11 cellular contexts compared by ENCODE assay signal in genomic region chr5:53069626-53070025, GRCh38. TPM values are rescaled to one million over a fixed set of nuclear protein-coding genes. Genes with fewer than 3 reads are reported as not detected.
DNase-seq lines count a peak whose midpoint lies in the region; ATAC-seq lines count a peak whose summit lies in the region.
"Had no signal": no experiment of that assay in that cellular context is flagged by ENCODE, and none has a peak within 500 bp of the region (broad histone marks: within the 10 kb centered on the region; RNA-seq: fewer than 3 reads in every experiment).

No MANE protein-coding gene starts in this region.

- DNase-seq in Caki2 (ENCODE audit: low read depth) (peak; percentile 57), SW 1271 (lab: John Stamatoyannopoulos, UW) (peak; percentile 13 to 59), amniotic epithelial cell (ENCODE audit: low read depth) (peak; percentile 76), substantia nigra (lab: John Stamatoyannopoulos, UW) (no peak), epidermal melanocyte (ENCODE audit: insufficient read length, low spot score) (no peak)
- peak; percentile 48 to 73 (median 65) for DNase-seq in stimulated activated CD4-positive, alpha-beta T cell treated with anti-CD3 and anti-CD28 coated beads, Interleukin-12 subunit alpha, Interleukin-12 subunit beta, amount 100 ng/mL, for 48 hours (ENCODE audit: low read depth in 2 of 3, low spot score in 1 of 3)
- DNase-seq: DND-41, T1000 had no signal

- ATAC-seq in HG02610 (IDR thresholded peaks at IDR 0.05; ENCODE audit: unreplicated experiment) (no peak), GM18498 (IDR thresholded peaks at IDR 0.05; ENCODE audit: unreplicated experiment) (no peak)

- H3K27ac ChIP-seq in substantia nigra (ENCODE audit: low read depth, low read length, poor library complexity, severe bottlenecking), result no peak overlapping the region
- H3K27ac ChIP-seq: suprapubic skin had no signal

- in situ Hi-C loops in Caki2 (cut with HindIII; ENCODE audit: low pct_unique_long_range_greater_than_20kb, low sequenced_read_pairs), result no loop called here

RNA-seq across cellular contexts. Expression of gene MOCS2, which starts 39.9 kb away (rescaled TPM):
- 32.4 and 44.1 TPM in 2 replicates for total RNA-seq in Caki2 (2014; rRNA removed; shearing (Covaris generic); ENCODE audit: low replicate concordance)

Comparison
In these comparisons a context has a peak if more than half of its experiments do, and no peak if none do; other contexts are left out.
1. DNase-seq: peak in Caki2 (single experiment), SW 1271 (2 of 2), amniotic epithelial cell (single experiment) and stimulated activated CD4-positive, alpha-beta T cell treated with anti-CD3 and anti-CD28 coated beads, Interleukin-12 subunit alpha, Interleukin-12 subunit beta, amount 100 ng/mL, for 48 hours (3 of 3); none in substantia nigra (0 of 49) and epidermal melanocyte (single experiment).